In genomic region chr16:89393731-89394406, GRCh38 we compare ENCODE assay signal across 9 cellular contexts.
DNase-seq lines count a peak whose midpoint lies in the region; ATAC-seq and TF ChIP-seq lines count a peak whose summit lies in the region.
"Had no signal": no experiment of that assay in that cellular context is flagged by ENCODE, and none has a peak within 500 bp of the region (broad histone marks: within the 10 kb centered on the region; RNA-seq: fewer than 3 reads in every experiment).

No MANE protein-coding gene starts in this region.

- no peak overlapping the region for H3K4me3 ChIP-seq in BLaER1 treated with 17β-estradiol and CSF1 and Interleukin-3, amounts not matched to agents 10 nM and 100 nM
- no peak overlapping the region for H3K4me3 ChIP-seq in RWPE2 (ENCODE audit: severe bottlenecking)

- H3K27ac ChIP-seq in BLaER1 treated with 17β-estradiol and CSF1 and Interleukin-3, amounts not matched to agents 10 nM and 100 nM: no peak overlapping the region
- peak overlapping the region; percentile 90 for H3K27ac ChIP-seq in RWPE2 (ENCODE audit: poor library complexity, severe bottlenecking)
- no peak overlapping the region for H3K27ac ChIP-seq in foreskin keratinocyte

- peaks cover 97 to 100% (median 100%) of the 10 kb centered on the region in 11 experiments for H4K20me1 ChIP-seq in BLaER1 treated with 17β-estradiol and CSF1 and Interleukin-3, amounts not matched to agents 10 nM and 100 nM

- ATAC-seq in RWPE2 (ENCODE audit: low read depth) (no peak), foreskin keratinocyte (no peak), GM21723 (IDR thresholded peaks at IDR 0.05; ENCODE audit: unreplicated experiment) (no peak)

- H3K9ac ChIP-seq in BLaER1 treated with 17β-estradiol and CSF1 and Interleukin-3, amounts not matched to agents 10 nM and 100 nM: 0 out of 22 replicates have a peak overlapping the region, but pooled peaks of 1 of the 11 experiments have one; percentile 13

- peak overlapping the region; percentile 84 for H3K27ac Mint-ChIP-seq in neural crest cell (ENCODE audit: unreplicated experiment)

- no peaks in the 10 kb centered on the region for H3K27me3 ChIP-seq in BLaER1 treated with 17β-estradiol and CSF1 and Interleukin-3, amounts not matched to agents 10 nM and 100 nM
- H3K27me3 ChIP-seq in RWPE2 (ENCODE audit: insufficient read depth, poor library complexity, severe bottlenecking) (no peaks in the 10 kb centered on the region), foreskin keratinocyte (no peaks in the 10 kb centered on the region)

- H3K4me3 Mint-ChIP-seq in neural crest cell: no peak overlapping the region

- no peaks in the 10 kb centered on the region for H3K27me3 Mint-ChIP-seq in neural crest cell (ENCODE audit: low read depth)

- no peaks in the 10 kb centered on the region for H3K9me3 Mint-ChIP-seq in neural crest cell

- peaks cover 22 to 79% (median 58%) of the 10 kb centered on the region in 11 experiments; a peak in 21 of 22 replicates for H3K36me3 ChIP-seq in BLaER1 treated with 17β-estradiol and CSF1 and Interleukin-3, amounts not matched to agents 10 nM and 100 nM
- peaks cover 25% of the 10 kb centered on the region for H3K36me3 ChIP-seq in RWPE2 (ENCODE audit: low read depth)

- peaks cover 5% of the 10 kb centered on the region for H3K36me3 Mint-ChIP-seq in neural crest cell (ENCODE audit: low read depth)

- DNase-seq in RWPE2 (ENCODE audit: low spot score) (no peak), foreskin keratinocyte (peak; percentile 34 to 63), neural crest cell (ENCODE audit: low read depth, low spot score) (no peak), hippocampal formation (lab: John Stamatoyannopoulos, UW) (no peak), germinal center (ENCODE audit: low spot score) (no peak)
- DNase-seq in stimulated activated naive CD4-positive, alpha-beta T cell (lab: John Stamatoyannopoulos, UW): no peak
- DNase-seq: kidney glomerular epithelial cell had no signal

- H3K4me1 Mint-ChIP-seq in neural crest cell: peaks cover 35% of the 10 kb centered on the region

- no peak for TF ChIP-seq CTCF in RWPE2 (IDR thresholded peaks at IDR 0.05; ENCODE audit: poor library complexity, severe bottlenecking)
- TF ChIP-seq CTCF in foreskin keratinocyte (conservative IDR thresholded peaks at IDR 0.05): no peak
- TF ChIP-seq CTCF in neural crest cell (conservative IDR thresholded peaks at IDR 0.05): no peak

- H3K9me3 ChIP-seq in BLaER1 treated with 17β-estradiol and CSF1 and Interleukin-3, amounts not matched to agents 10 nM and 100 nM (replicated peaks in 1 of 11): peaks cover 0 to 8% (median 0%) of the 10 kb centered on the region in 11 experiments; a peak in 3 of 22 replicates
- H3K9me3 ChIP-seq in RWPE2 (ENCODE audit: severe bottlenecking): no peaks in the 10 kb centered on the region

- H3K4me2 ChIP-seq in BLaER1 treated with 17β-estradiol and CSF1 and Interleukin-3, amounts not matched to agents 10 nM and 100 nM: peak overlapping the region in 8 of 11 experiments; percentile 2 to 51 (median 27); a peak in 11 of 22 replicates

- peaks cover 52 to 73% (median 66%) of the 10 kb centered on the region in 10 experiments for H3K4me1 ChIP-seq in BLaER1 treated with 17β-estradiol and CSF1 and Interleukin-3, amounts not matched to agents 10 nM and 100 nM
- H3K4me1 ChIP-seq in RWPE2 (ENCODE audit: insufficient read depth, poor library complexity, severe bottlenecking) (peaks cover 40% of the 10 kb centered on the region), foreskin keratinocyte (peaks cover 44% of the 10 kb centered on the region)

Comparison
In these comparisons a context has a peak if more than half of its experiments do, and no peak if none do; other contexts are left out.
1. DNase-seq: peak in foreskin keratinocyte (2 of 2); none in RWPE2 (single experiment), neural crest cell (single experiment), stimulated activated naive CD4-positive, alpha-beta T cell (0 of 6), hippocampal formation (0 of 2) and germinal center (single experiment).